ENCODE assay signal across 13 cellular contexts in genomic region chr22:45277720-45278119, GRCh38. TPM values are rescaled to one million over a fixed set of nuclear protein-coding genes. Genes with fewer than 3 reads are reported as not detected.
"Had no signal": no experiment of that assay in that cellular context is flagged by ENCODE, and none has a peak within 500 bp of the region (broad histone marks: within the 10 kb centered on the region; RNA-seq: fewer than 3 reads in every experiment).

No MANE protein-coding gene starts in this region.

RNA-seq across cellular contexts. Expression of gene UPK3A, which starts 7.0 kb away (rescaled TPM):
- total RNA-seq: cerebellum, dermis microvascular lymphatic vessel endothelial cell, endodermal cell, esophagus mucosa, esophagus squamous epithelium, glomerular endothelial cell, heart right ventricle, kidney epithelial cell, left lung, lower lobe of right lung, lung microvascular endothelial cell, mesenteric fat pad had no signal
- polyA plus RNA-seq: keratinocyte had no signal
